In genomic region chr17:65797101-65797500, GRCh38 we compare ENCODE assay signal across 15 cellular contexts.
"Had no signal": no experiment of that assay in that cellular context is flagged by ENCODE, and none has a peak within 500 bp of the region (broad histone marks: within the 10 kb centered on the region; RNA-seq: fewer than 3 reads in every experiment).

No MANE protein-coding gene starts in this region.

- H3K4me3 ChIP-seq: left ventricle myocardium inferior, lung, ovary, right atrium auricular region, right lobe of liver, smooth muscle cell, tibial nerve, upper lobe of left lung had no signal

- H3K27me3 ChIP-seq: ovary, right atrium auricular region, right lobe of liver, tibial nerve, upper lobe of left lung had no signal

- H3K36me3 ChIP-seq: left ventricle myocardium inferior, ovary, right atrium auricular region, right lobe of liver, tibial nerve, upper lobe of left lung had no signal

- H3K27ac ChIP-seq: left ventricle myocardium inferior, ovary, right atrium auricular region, right lobe of liver, tibial nerve, upper lobe of left lung had no signal

- DNase-seq: islet precursor cell; left ventricle myocardium inferior; naive B cell; ovary; right lobe of liver; stimulated activated naive CD4-positive, alpha-beta T cell treated with Interleukin-2 at 50 U/mL for 16 hours; substantia nigra; upper lobe of left lung had no signal

- H3K4me2 ChIP-seq: smooth muscle cell had no signal

- H3K4me1 ChIP-seq: left ventricle myocardium inferior, right atrium auricular region, right lobe of liver, tibial nerve, upper lobe of left lung had no signal

- ATAC-seq: natural killer cell treated with Interleukin-12 subunit alpha and Interleukin-12 subunit beta and Interleukin-15 and Interleukin-18, amount 100 ng/mL, for 72 hours; right lobe of liver; stimulated activated memory B cell treated with anti-CD40 and anti-IgM and Interleukin-4, amounts not matched to agents 10 μg/mL and 1 μg/mL and 100 μg/mL, for 72 hours; stimulated activated naive CD8-positive, alpha-beta T cell treated with anti-CD3 and anti-CD28 coated beads, Interleukin-15, amount 100 ng/mL, for 72 hours had no signal
